In the genomic region with DNA sequence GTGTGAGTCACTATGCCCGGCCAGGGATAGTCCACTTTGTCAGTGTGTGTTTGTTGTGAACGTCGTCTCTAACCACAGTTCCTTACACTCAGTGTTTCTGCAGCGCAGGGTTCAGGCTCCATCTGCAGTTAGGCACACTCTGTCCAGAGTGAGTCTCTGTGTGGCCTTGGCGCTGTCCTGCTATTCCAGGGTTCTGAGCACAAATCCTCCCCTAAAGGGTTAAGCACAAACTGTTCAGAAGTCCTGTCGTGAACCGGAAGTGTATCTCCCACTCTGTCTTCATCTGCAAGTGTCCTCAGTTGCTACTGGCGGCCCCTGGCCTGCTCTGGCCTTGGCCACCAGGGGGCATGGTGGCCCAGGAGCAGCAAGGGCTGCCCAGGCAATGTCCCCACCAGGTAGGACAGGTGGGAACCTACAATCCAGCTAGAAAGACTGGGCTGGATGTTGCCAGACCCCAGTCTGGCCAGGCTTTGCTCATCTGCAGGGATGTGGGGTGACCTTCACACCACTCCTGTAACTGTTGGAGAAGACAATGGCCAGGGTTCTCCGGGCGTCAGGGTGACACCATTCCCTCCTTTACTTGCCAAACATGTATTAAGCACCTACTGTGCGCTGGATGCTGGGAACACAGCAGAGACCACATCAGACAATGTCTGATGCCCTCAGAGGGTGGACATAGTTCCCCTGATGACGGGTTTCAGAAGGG, we compare ENCODE assay signal across 8 cellular contexts.
A peak's percentile ranks its signal among the peaks of the same experiment; 100 is the strongest.
DNase-seq lines count a peak whose midpoint lies in the region; ATAC-seq and TF ChIP-seq lines count a peak whose summit lies in the region.

No MANE protein-coding gene starts in this region.

- DNase-seq in DND-41: peak; percentile 48
- DNase-seq in HAP-1 (ENCODE audit: low spot score in 2 of 2): peak; percentile 84 to 85
- peak; percentile 35 to 82 (median 67) for DNase-seq in NCI-H1417 (lab: John Stamatoyannopoulos, UW)
- peak; percentile 35 to 87 (median 53) for DNase-seq in T-helper 2 cell
- DNase-seq in anterior cingulate cortex (lab: John Stamatoyannopoulos, UW): peak in 37 of 58 donors; percentile 4 to 69 (median 21)
- peak; percentile 82 for DNase-seq in iPS DF 19.7 (ENCODE audit: low read depth, low spot score)
- DNase-seq in stimulated activated CD4-positive, alpha-beta T cell treated with anti-CD3 and anti-CD28 coated beads, Interleukin-12 subunit alpha, Interleukin-12 subunit beta, amount 100 ng/mL, for 4 hours: peak; percentile 57

- no peaks in the 10 kb centered on the region for H4K20me1 ChIP-seq in DND-41 (ENCODE audit: insufficient read depth, low read length)

- H3K79me2 ChIP-seq in DND-41 (ENCODE audit: insufficient read depth, low read length): no peaks in the 10 kb centered on the region

- H3K4me1 ChIP-seq in DND-41 (ENCODE audit: insufficient read depth, low read length): peaks cover 24% of the 10 kb centered on the region
- peaks cover 15% of the 10 kb centered on the region for H3K4me1 ChIP-seq in HAP-1

- H3K4me2 ChIP-seq in DND-41 (ENCODE audit: insufficient read depth, low read length): no peak overlapping the region

- no peak overlapping the region for H3K27ac ChIP-seq in DND-41 (ENCODE audit: low read length)

- H3K9me3 ChIP-seq in DND-41 (ENCODE audit: insufficient read depth, low read length, severe bottlenecking): no peaks in the 10 kb centered on the region
- no peaks in the 10 kb centered on the region for H3K9me3 ChIP-seq in HAP-1

- peak overlapping the region; percentile 54; the same call in 1 of the 2 replicates for H2AFZ ChIP-seq in DND-41 (ENCODE audit: low read depth, low read length)

- peak; percentile 48; the same call in 2 of the 3 replicates for ATAC-seq in DND-41 (ENCODE audit: insufficient read depth, low read depth)
- ATAC-seq in GM19395 (IDR thresholded peaks at IDR 0.05; ENCODE audit: unreplicated experiment): no peak

- H3K9ac ChIP-seq in DND-41 (ENCODE audit: low read depth, low read length): no peak overlapping the region

- H3K4me3 ChIP-seq in DND-41 (ENCODE audit: low read depth in 1 of 2, low read length in 2 of 2) (no peak overlapping the region), HAP-1 (no peak overlapping the region)

- H3K36me3 ChIP-seq in DND-41 (ENCODE audit: insufficient read depth, low read length): no peaks in the 10 kb centered on the region
- no peaks in the 10 kb centered on the region for H3K36me3 ChIP-seq in HAP-1 (replicated peaks)

- no peaks in the 10 kb centered on the region for H3K27me3 ChIP-seq in DND-41 (ENCODE audit: insufficient read depth, low read length, poor library complexity)
- no peaks in the 10 kb centered on the region for H3K27me3 ChIP-seq in HAP-1 (ENCODE audit: low read depth)

- in situ Hi-C loops in HAP-1 (cut with MboI; ENCODE audit: low sequenced_read_pairs): no loop called here

- TF ChIP-seq CTCF in DND-41 (IDR thresholded peaks at IDR 0.05; ENCODE audit: borderline replicate concordance, extremely low read depth, low read length, poor library complexity, severe bottlenecking): peak; percentile 76

Comparison
In these comparisons a context has a peak if more than half of its experiments do, and no peak if none do; other contexts are left out.
1. DNase-seq: peak in every context shown above with its lines; median percentile 84 in HAP-1; 82 in iPS DF 19.7; 67 in NCI-H1417; 57 in stimulated activated CD4-positive, alpha-beta T cell treated with anti-CD3 and anti-CD28 coated beads, Interleukin-12 subunit alpha, Interleukin-12 subunit beta, amount 100 ng/mL, for 4 hours; 53 in T-helper 2 cell; 48 in DND-41; 21 in anterior cingulate cortex.